ENCODE assay signal across 1 cellular context in the genomic region with DNA sequence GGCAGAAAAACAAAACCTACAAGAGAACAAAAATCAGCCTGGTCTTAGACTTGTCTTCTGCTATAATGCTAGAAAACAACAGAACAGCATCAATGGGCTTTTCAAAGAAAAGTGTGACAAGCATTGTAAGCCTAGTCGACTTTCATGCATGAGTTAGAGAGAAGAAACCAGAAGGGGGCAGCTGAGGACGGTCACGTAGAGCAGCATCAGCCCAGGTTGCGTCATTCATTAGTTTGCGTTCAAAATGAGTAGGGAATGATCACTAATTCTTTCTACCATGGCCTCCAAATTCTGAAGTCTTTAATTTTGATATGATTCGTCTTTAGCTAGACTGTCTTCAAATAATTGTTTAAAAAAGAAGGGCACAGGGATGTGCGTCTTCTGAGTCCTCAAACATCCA.
TF ChIP-seq lines count a peak whose summit lies in the region.

No MANE protein-coding gene starts in this region.

TF ChIP-seq in HepG2, 621 proteins besides CTCF, POLR2A, EP300 and RAD21 (continued from another document and continues in another):
- TF ChIP-seq, protein P1, sequence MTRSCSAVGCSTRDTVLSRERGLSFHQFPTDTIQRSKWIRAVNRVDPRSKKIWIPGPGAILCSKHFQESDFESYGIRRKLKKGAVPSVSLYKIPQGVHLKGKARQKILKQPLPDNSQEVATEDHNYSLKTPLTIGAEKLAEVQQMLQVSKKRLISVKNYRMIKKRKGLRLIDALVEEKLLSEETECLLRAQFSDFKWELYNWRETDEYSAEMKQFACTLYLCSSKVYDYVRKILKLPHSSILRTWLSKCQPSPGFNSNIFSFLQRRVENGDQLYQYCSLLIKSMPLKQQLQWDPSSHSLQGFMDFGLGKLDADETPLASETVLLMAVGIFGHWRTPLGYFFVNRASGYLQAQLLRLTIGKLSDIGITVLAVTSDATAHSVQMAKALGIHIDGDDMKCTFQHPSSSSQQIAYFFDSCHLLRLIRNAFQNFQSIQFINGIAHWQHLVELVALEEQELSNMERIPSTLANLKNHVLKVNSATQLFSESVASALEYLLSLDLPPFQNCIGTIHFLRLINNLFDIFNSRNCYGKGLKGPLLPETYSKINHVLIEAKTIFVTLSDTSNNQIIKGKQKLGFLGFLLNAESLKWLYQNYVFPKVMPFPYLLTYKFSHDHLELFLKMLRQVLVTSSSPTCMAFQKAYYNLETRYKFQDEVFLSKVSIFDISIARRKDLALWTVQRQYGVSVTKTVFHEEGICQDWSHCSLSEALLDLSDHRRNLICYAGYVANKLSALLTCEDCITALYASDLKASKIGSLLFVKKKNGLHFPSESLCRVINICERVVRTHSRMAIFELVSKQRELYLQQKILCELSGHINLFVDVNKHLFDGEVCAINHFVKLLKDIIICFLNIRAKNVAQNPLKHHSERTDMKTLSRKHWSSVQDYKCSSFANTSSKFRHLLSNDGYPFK (CRISPR knock-in tag; IDR thresholded peaks at IDR 0.05; ENCODE audit: borderline replicate concordance) = no peak
- TF ChIP-seq CEBPB (IDR thresholded peaks at IDR 0.05; ENCODE audit: borderline replicate concordance, low read depth, low read length) = peak; percentile 94
- no peak for TF ChIP-seq PHF20 (CRISPR knock-in tag; IDR thresholded peaks at IDR 0.05)
- TF ChIP-seq HDAC2 (CRISPR knock-in tag; IDR thresholded peaks at IDR 0.05) = peak; percentile 51; the same call in 1 of the 2 replicates
- TF ChIP-seq, protein P2, sequence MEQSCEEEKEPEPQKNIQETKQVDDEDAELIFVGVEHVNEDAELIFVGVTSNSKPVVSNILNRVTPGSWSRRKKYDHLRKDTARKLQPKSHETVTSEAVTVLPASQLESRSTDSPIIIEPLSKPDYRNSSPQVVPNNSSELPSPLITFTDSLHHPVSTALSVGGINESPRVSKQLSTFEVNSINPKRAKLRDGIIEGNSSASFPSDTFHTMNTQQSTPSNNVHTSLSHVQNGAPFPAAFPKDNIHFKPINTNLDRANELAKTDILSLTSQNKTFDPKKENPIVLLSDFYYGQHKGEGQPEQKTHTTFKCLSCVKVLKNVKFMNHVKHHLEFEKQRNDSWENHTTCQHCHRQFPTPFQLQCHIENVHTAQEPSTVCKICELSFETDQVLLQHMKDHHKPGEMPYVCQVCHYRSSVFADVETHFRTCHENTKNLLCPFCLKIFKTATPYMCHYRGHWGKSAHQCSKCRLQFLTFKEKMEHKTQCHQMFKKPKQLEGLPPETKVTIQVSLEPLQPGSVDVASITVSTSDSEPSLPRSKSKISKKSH (CRISPR knock-in tag; IDR thresholded peaks at IDR 0.05; ENCODE audit: borderline replicate concordance) = no peak
- no peak for TF ChIP-seq GFI1 (CRISPR knock-in tag; IDR thresholded peaks at IDR 0.05; ENCODE audit: borderline replicate concordance)
- TF ChIP-seq, protein P3, sequence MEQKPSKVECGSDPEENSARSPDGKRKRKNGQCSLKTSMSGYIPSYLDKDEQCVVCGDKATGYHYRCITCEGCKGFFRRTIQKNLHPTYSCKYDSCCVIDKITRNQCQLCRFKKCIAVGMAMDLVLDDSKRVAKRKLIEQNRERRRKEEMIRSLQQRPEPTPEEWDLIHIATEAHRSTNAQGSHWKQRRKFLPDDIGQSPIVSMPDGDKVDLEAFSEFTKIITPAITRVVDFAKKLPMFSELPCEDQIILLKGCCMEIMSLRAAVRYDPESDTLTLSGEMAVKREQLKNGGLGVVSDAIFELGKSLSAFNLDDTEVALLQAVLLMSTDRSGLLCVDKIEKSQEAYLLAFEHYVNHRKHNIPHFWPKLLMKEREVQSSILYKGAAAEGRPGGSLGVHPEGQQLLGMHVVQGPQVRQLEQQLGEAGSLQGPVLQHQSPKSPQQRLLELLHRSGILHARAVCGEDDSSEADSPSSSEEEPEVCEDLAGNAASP (CRISPR knock-in tag; IDR thresholded peaks at IDR 0.05; ENCODE audit: borderline replicate concordance) = peak; percentile 67; the same call in 1 of the 2 replicates
- TF ChIP-seq ELF1 (CRISPR knock-in tag; IDR thresholded peaks at IDR 0.05) = no peak
- TF ChIP-seq, protein P4, sequence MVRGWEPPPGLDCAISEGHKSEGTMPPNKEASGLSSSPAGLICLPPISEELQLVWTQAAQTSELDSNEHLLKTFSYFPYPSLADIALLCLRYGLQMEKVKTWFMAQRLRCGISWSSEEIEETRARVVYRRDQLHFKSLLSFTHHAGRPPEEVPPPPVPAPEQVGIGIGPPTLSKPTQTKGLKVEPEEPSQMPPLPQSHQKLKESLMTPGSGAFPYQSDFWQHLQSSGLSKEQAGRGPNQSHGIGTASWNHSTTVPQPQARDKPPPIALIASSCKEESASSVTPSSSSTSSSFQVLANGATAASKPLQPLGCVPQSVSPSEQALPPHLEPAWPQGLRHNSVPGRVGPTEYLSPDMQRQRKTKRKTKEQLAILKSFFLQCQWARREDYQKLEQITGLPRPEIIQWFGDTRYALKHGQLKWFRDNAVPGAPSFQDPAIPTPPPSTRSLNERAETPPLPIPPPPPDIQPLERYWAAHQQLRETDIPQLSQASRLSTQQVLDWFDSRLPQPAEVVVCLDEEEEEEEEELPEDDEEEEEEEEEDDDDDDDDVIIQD (CRISPR knock-in tag; IDR thresholded peaks at IDR 0.05; ENCODE audit: low read depth) = 0 out of 2 replicates have a peak, but pooled peaks have one; percentile 49
- TF ChIP-seq CEBPG (CRISPR knock-in tag; IDR thresholded peaks at IDR 0.05) = peak; percentile 98
- no peak for TF ChIP-seq JDP2 (CRISPR knock-in tag; IDR thresholded peaks at IDR 0.05; ENCODE audit: borderline replicate concordance)
- no peak for TF ChIP-seq KAT2B (IDR thresholded peaks at IDR 0.05; ENCODE audit: borderline replicate concordance, low read depth, low read length)
- TF ChIP-seq SALL1 (CRISPR knock-in tag; IDR thresholded peaks at IDR 0.05) = no peak
- TF ChIP-seq, protein P5, sequence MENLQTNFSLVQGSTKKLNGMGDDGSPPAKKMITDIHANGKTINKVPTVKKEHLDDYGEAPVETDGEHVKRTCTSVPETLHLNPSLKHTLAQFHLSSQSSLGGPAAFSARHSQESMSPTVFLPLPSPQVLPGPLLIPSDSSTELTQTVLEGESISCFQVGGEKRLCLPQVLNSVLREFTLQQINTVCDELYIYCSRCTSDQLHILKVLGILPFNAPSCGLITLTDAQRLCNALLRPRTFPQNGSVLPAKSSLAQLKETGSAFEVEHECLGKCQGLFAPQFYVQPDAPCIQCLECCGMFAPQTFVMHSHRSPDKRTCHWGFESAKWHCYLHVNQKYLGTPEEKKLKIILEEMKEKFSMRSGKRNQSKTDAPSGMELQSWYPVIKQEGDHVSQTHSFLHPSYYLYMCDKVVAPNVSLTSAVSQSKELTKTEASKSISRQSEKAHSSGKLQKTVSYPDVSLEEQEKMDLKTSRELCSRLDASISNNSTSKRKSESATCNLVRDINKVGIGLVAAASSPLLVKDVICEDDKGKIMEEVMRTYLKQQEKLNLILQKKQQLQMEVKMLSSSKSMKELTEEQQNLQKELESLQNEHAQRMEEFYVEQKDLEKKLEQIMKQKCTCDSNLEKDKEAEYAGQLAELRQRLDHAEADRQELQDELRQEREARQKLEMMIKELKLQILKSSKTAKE (CRISPR knock-in tag; IDR thresholded peaks at IDR 0.05; ENCODE audit: borderline replicate concordance) = no peak
- TF ChIP-seq, protein P6, sequence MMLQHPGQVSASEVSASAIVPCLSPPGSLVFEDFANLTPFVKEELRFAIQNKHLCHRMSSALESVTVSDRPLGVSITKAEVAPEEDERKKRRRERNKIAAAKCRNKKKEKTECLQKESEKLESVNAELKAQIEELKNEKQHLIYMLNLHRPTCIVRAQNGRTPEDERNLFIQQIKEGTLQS (CRISPR knock-in tag; IDR thresholded peaks at IDR 0.05) = peak; percentile 74
- TF ChIP-seq PHF8 (CRISPR knock-in tag; IDR thresholded peaks at IDR 0.05) = no peak
- no peak for TF ChIP-seq MEIS1 (CRISPR knock-in tag; IDR thresholded peaks at IDR 0.05; ENCODE audit: borderline replicate concordance)
- TF ChIP-seq, protein P7, sequence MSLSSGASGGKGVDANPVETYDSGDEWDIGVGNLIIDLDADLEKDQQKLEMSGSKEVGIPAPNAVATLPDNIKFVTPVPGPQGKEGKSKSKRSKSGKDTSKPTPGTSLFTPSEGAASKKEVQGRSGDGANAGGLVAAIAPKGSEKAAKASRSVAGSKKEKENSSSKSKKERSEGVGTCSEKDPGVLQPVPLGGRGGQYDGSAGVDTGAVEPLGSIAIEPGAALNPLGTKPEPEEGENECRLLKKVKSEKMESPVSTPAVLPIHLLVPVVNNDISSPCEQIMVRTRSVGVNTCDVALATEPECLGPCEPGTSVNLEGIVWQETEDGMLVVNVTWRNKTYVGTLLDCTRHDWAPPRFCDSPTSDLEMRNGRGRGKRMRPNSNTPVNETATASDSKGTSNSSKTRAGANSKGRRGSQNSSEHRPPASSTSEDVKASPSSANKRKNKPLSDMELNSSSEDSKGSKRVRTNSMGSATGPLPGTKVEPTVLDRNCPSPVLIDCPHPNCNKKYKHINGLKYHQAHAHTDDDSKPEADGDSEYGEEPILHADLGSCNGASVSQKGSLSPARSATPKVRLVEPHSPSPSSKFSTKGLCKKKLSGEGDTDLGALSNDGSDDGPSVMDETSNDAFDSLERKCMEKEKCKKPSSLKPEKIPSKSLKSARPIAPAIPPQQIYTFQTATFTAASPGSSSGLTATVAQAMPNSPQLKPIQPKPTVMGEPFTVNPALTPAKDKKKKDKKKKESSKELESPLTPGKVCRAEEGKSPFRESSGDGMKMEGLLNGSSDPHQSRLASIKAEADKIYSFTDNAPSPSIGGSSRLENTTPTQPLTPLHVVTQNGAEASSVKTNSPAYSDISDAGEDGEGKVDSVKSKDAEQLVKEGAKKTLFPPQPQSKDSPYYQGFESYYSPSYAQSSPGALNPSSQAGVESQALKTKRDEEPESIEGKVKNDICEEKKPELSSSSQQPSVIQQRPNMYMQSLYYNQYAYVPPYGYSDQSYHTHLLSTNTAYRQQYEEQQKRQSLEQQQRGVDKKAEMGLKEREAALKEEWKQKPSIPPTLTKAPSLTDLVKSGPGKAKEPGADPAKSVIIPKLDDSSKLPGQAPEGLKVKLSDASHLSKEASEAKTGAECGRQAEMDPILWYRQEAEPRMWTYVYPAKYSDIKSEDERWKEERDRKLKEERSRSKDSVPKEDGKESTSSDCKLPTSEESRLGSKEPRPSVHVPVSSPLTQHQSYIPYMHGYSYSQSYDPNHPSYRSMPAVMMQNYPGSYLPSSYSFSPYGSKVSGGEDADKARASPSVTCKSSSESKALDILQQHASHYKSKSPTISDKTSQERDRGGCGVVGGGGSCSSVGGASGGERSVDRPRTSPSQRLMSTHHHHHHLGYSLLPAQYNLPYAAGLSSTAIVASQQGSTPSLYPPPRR (CRISPR knock-in tag; IDR thresholded peaks at IDR 0.05; ENCODE audit: borderline replicate concordance) = no peak
- no peak for TF ChIP-seq ZNF382 (CRISPR knock-in tag; IDR thresholded peaks at IDR 0.05; ENCODE audit: borderline replicate concordance)
- no peak for TF ChIP-seq ZNF629 (CRISPR knock-in tag; conservative IDR thresholded peaks at IDR 0.05)
- TF ChIP-seq FOXM1 (CRISPR knock-in tag; IDR thresholded peaks at IDR 0.05) = no peak
- peak; percentile 52; the same call in 1 of the 2 replicates for TF ChIP-seq CREB1 (IDR thresholded peaks at IDR 0.05)
- TF ChIP-seq CREB1 (CRISPR knock-in tag; IDR thresholded peaks at IDR 0.05) = no peak
- TF ChIP-seq ZNF331 (CRISPR knock-in tag; IDR thresholded peaks at IDR 0.05) = peak; percentile 34; the same call in 1 of the 2 replicates
- no peak for TF ChIP-seq SMAD3 (CRISPR knock-in tag; IDR thresholded peaks at IDR 0.05)
- TF ChIP-seq, protein P8, sequence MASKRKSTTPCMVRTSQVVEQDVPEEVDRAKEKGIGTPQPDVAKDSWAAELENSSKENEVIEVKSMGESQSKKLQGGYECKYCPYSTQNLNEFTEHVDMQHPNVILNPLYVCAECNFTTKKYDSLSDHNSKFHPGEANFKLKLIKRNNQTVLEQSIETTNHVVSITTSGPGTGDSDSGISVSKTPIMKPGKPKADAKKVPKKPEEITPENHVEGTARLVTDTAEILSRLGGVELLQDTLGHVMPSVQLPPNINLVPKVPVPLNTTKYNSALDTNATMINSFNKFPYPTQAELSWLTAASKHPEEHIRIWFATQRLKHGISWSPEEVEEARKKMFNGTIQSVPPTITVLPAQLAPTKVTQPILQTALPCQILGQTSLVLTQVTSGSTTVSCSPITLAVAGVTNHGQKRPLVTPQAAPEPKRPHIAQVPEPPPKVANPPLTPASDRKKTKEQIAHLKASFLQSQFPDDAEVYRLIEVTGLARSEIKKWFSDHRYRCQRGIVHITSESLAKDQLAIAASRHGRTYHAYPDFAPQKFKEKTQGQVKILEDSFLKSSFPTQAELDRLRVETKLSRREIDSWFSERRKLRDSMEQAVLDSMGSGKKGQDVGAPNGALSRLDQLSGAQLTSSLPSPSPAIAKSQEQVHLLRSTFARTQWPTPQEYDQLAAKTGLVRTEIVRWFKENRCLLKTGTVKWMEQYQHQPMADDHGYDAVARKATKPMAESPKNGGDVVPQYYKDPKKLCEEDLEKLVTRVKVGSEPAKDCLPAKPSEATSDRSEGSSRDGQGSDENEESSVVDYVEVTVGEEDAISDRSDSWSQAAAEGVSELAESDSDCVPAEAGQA (IDR thresholded peaks at IDR 0.05; ENCODE audit: low read depth) = no peak
- TF ChIP-seq, protein P8 (CRISPR knock-in tag; IDR thresholded peaks at IDR 0.05; ENCODE audit: borderline replicate concordance) = no peak
- TF ChIP-seq SETDB1 (CRISPR knock-in tag; IDR thresholded peaks at IDR 0.05; ENCODE audit: borderline replicate concordance) = no peak
- TF ChIP-seq, protein P9, sequence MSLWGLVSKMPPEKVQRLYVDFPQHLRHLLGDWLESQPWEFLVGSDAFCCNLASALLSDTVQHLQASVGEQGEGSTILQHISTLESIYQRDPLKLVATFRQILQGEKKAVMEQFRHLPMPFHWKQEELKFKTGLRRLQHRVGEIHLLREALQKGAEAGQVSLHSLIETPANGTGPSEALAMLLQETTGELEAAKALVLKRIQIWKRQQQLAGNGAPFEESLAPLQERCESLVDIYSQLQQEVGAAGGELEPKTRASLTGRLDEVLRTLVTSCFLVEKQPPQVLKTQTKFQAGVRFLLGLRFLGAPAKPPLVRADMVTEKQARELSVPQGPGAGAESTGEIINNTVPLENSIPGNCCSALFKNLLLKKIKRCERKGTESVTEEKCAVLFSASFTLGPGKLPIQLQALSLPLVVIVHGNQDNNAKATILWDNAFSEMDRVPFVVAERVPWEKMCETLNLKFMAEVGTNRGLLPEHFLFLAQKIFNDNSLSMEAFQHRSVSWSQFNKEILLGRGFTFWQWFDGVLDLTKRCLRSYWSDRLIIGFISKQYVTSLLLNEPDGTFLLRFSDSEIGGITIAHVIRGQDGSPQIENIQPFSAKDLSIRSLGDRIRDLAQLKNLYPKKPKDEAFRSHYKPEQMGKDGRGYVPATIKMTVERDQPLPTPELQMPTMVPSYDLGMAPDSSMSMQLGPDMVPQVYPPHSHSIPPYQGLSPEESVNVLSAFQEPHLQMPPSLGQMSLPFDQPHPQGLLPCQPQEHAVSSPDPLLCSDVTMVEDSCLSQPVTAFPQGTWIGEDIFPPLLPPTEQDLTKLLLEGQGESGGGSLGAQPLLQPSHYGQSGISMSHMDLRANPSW (CRISPR knock-in tag; IDR thresholded peaks at IDR 0.05; ENCODE audit: borderline replicate concordance) = no peak
